7 cellular contexts compared by ENCODE assay signal in the genomic region with DNA sequence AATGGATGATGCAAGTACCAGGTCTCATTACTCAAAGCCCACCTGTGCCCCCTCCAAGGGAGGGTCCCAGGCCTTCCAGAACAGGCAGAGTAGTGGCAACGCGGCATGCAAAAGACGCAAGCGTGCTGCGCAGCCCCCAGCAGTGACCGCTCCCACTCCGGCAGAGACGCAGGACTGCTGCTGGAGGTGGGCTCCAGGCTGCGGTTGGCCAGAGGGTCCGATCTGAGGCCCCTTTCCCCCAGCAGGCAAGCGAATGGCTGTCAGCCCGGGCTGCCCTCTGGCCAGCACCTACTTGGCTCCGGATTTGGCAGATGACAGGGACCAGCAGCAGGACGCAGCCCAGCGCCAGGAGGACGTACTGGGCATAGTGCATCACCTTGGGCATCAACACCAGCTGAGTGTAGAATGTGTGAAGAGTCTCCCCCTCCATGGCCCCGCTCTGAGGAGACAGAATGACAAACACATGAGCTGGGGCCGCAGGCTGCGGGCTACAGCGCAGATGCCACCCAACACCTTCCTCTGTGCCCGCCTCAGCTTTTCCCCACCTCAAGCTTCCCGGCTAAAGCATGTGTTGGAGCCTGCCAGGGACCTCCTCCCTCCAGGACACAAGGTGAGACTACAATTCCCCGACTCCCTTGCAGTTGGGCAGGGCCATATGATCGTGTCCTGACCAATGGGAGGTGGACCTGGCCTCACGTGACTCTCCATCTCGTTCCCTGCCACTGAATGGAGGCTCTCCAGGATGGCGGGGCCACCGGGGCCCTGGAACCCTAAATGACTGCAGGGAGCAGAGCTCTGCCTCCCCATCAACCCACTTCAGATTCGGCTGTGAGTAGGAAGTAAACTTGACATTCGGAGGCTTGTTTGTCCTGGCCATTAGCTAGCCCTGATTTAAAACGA.
DNase-seq lines count a peak whose midpoint lies in the region; ATAC-seq and TF ChIP-seq lines count a peak whose summit lies in the region.

No MANE protein-coding gene starts in this region.

- intact Hi-C loops in tibial artery (cut with DNase I; ENCODE audit: low total_unique reads), result no loop called here

- H3K9me3 ChIP-seq in tibial artery, result no peaks in the 10 kb centered on the region

- no peaks in the 10 kb centered on the region for H3K27me3 ChIP-seq in tibial artery

- peaks cover 0 to 12% (median 4%) of the 10 kb centered on the region in 4 donors for H3K4me1 ChIP-seq in tibial artery

- peaks cover 0 to 14% (median 9%) of the 10 kb centered on the region in 3 donors for H3K36me3 ChIP-seq in tibial artery

- ATAC-seq in GM19328 (IDR thresholded peaks at IDR 0.05; ENCODE audit: unreplicated experiment) (no peak), GM19397 (IDR thresholded peaks at IDR 0.05; ENCODE audit: unreplicated experiment) (no peak)

- TF ChIP-seq CTCF in tibial artery (IDR thresholded peaks at IDR 0.05), result no peak

- H3K4me3 ChIP-seq in tibial artery, result peak overlapping the region; percentile 39 to 42

- DNase-seq in NCI-H187 treated with DMSO at 0.1 percent for 48 hours (lab: John Stamatoyannopoulos, UW), result peak; percentile 82
- peak; percentile 90 for DNase-seq in dermis blood vessel endothelial cell
- peak; percentile 80 for DNase-seq in kidney tubule cell (ENCODE audit: low spot score)
- DNase-seq in tibial artery, result peak; percentile 66 to 89
- no peak for DNase-seq in NCI-H1694 treated with DMSO at 0.1 percent for 48 hours (lab: John Stamatoyannopoulos, UW)

- no peak overlapping the region for H3K27ac ChIP-seq in tibial artery
